In genomic region chr1:82562448-82562847, GRCh38 we compare ENCODE assay signal across 22 cellular contexts.
DNase-seq lines count a peak whose midpoint lies in the region; ATAC-seq and TF ChIP-seq lines count a peak whose summit lies in the region.
"Had no signal": no experiment of that assay in that cellular context is flagged by ENCODE, and none has a peak within 500 bp of the region (broad histone marks: within the 10 kb centered on the region; RNA-seq: fewer than 3 reads in every experiment).

No MANE protein-coding gene starts in this region.

- H3K36me3 ChIP-seq in neural cell (ENCODE audit: insufficient read depth, low read length) = no peaks in the 10 kb centered on the region

- H3K27me3 Mint-ChIP-seq in activated T-helper 17 cell treated with anti-CD3 and anti-CD28 coated beads, Interleukin-2, amount 50 U/mL, for 72 hours = no peaks in the 10 kb centered on the region
- H3K27me3 Mint-ChIP-seq: CD4-positive, alpha-beta T cell had no signal

- H3K27ac Mint-ChIP-seq in activated T-helper 17 cell treated with anti-CD3 and anti-CD28 coated beads, Interleukin-2, amount 50 U/mL, for 72 hours = no peak overlapping the region
- H3K27ac Mint-ChIP-seq: CD4-positive, alpha-beta T cell; H9 had no signal

- in situ Hi-C loops in Caki2 (cut with HindIII; ENCODE audit: low pct_unique_long_range_greater_than_20kb, low sequenced_read_pairs) = no loop called here

- no peaks in the 10 kb centered on the region for H3K36me3 Mint-ChIP-seq in activated T-helper 17 cell treated with anti-CD3 and anti-CD28 coated beads, Interleukin-2, amount 50 U/mL, for 72 hours (ENCODE audit: low read depth)

- TF ChIP-seq EP300 in neural cell (conservative IDR thresholded peaks at IDR 0.05; ENCODE audit: poor library complexity, severe bottlenecking) = peak; percentile 67

- no peak overlapping the region for H3K4me3 Mint-ChIP-seq in activated T-helper 17 cell treated with anti-CD3 and anti-CD28 coated beads, Interleukin-2, amount 50 U/mL, for 72 hours
- H3K4me3 Mint-ChIP-seq: CD4-positive, alpha-beta T cell; H9 had no signal

- no peaks in the 10 kb centered on the region for H3K79me2 ChIP-seq in neural cell (replicated peaks; ENCODE audit: insufficient read depth, low read length)

- no peak overlapping the region for H3K9ac ChIP-seq in neural cell (ENCODE audit: low read length)
- H3K9ac ChIP-seq: SK-N-SH had no signal

- no peaks in the 10 kb centered on the region for H3K9me2 ChIP-seq in neural cell (ENCODE audit: insufficient read depth, low read length)
- H3K9me2 ChIP-seq: SK-N-SH had no signal

- TF ChIP-seq RAD21 in neural cell (conservative IDR thresholded peaks at IDR 0.05) = no peak

- no peaks in the 10 kb centered on the region for H3F3A ChIP-seq in neural cell (ENCODE audit: insufficient read depth, low read length, poor library complexity, severe bottlenecking)

- H3K9me3 ChIP-seq in neural cell (ENCODE audit: low read length) = no peaks in the 10 kb centered on the region
- H3K9me3 ChIP-seq: A549, SK-N-SH had no signal

- no peaks in the 10 kb centered on the region for H3K27me3 ChIP-seq in neural cell (ENCODE audit: insufficient read depth, low read depth, low read length)

- no peak overlapping the region for H3K4me2 ChIP-seq in neural cell (ENCODE audit: low read length)
- H3K4me2 ChIP-seq: A549, SK-N-SH had no signal

- H2AFZ ChIP-seq in neural cell (ENCODE audit: low read depth, low read length) = no peak overlapping the region

- no peak overlapping the region for H3K4me3 ChIP-seq in neural cell (ENCODE audit: low read length)
- H3K4me3 ChIP-seq: A549 had no signal

- ATAC-seq in activated T-helper 17 cell treated with anti-CD3 and anti-CD28 coated beads, Interleukin-2, amount 50 U/mL, for 72 hours (replicated peaks) = no peak
- no peak for ATAC-seq in HG02588 (IDR thresholded peaks at IDR 0.05; ENCODE audit: unreplicated experiment)
- ATAC-seq: A549 had no signal

- H3K27ac ChIP-seq in neural cell (ENCODE audit: low read length) = no peak overlapping the region
- H3K27ac ChIP-seq: A549 had no signal

- no peaks in the 10 kb centered on the region for H3K4me1 Mint-ChIP-seq in activated T-helper 17 cell treated with anti-CD3 and anti-CD28 coated beads, Interleukin-2, amount 50 U/mL, for 72 hours

- H3K9me3 Mint-ChIP-seq in activated T-helper 17 cell treated with anti-CD3 and anti-CD28 coated beads, Interleukin-2, amount 50 U/mL, for 72 hours = peaks cover 3% of the 10 kb centered on the region
- H3K9me3 Mint-ChIP-seq: CD4-positive, alpha-beta T cell; H9 had no signal

- no peak for TF ChIP-seq CTCF in neural cell (IDR thresholded peaks at IDR 0.05; ENCODE audit: poor library complexity, severe bottlenecking)

- H4K20me1 ChIP-seq in neural cell (ENCODE audit: insufficient read depth) = no peaks in the 10 kb centered on the region

- DNase-seq in Caki2 (ENCODE audit: low read depth) (peak; percentile 63), M059J (ENCODE audit: low read depth) (peak; percentile 34), dedifferentiated amniotic fluid mesenchymal stem cell (ENCODE audit: extremely low spot score) (peak; percentile 19)
- no peak for DNase-seq in activated CD4-positive, alpha-beta T cell treated with anti-CD3 and anti-CD28 coated beads for 1 hour
- no peak for DNase-seq in activated effector memory CD4-positive, alpha-beta T cell treated with anti-CD3 and anti-CD28 coated beads, Interleukin-2, amount 50 U/mL, for 16 hours
- DNase-seq: Calu3; CD4-positive, alpha-beta T cell; DMS79; H9; Kasumi-1; NCI-H1092 treated with DMSO at 0.1 percent for 48 hours; NCI-H146; NCI-H510A; NCI-H748 treated with DMSO at 0.1 percent for 48 hours; NK-92 treated with Interleukin-12 subunit alpha and Interleukin-12 subunit beta, amount 100 ng/mL, for 24 hours; OCI-M1; SHP77 treated with DMSO at 0.1 percent for 48 hours; SK-N-SH had no signal

TF ChIP-seq in neural cell, 6 proteins besides CTCF, POLR2A, EP300 and RAD21:
- no peak for TF ChIP-seq MXI1 (conservative IDR thresholded peaks at IDR 0.05; ENCODE audit: poor library complexity, severe bottlenecking)
- no peak for TF ChIP-seq TAF1 (IDR thresholded peaks at IDR 0.05; ENCODE audit: low read depth)
- no peak for TF ChIP-seq REST (IDR thresholded peaks at IDR 0.05; ENCODE audit: borderline replicate concordance)
- no peak for TF ChIP-seq EZH2 (IDR thresholded peaks at IDR 0.05; ENCODE audit: borderline replicate concordance, insufficient read depth, low read length, poor library complexity, severe bottlenecking)
- no peak for TF ChIP-seq SMC3 (conservative IDR thresholded peaks at IDR 0.05; ENCODE audit: poor library complexity)
- no peak for TF ChIP-seq POLR2AphosphoS5 (IDR thresholded peaks at IDR 0.05)
TF ChIP-seq in neural cell: peak in this region for 0.

Comparison
In these comparisons a context has a peak if more than half of its experiments do, and no peak if none do; other contexts are left out.
1. DNase-seq: peak in Caki2 (single experiment), M059J (single experiment) and dedifferentiated amniotic fluid mesenchymal stem cell (single experiment); none in activated CD4-positive, alpha-beta T cell treated with anti-CD3 and anti-CD28 coated beads for 1 hour (single experiment) and activated effector memory CD4-positive, alpha-beta T cell treated with anti-CD3 and anti-CD28 coated beads, Interleukin-2, amount 50 U/mL, for 16 hours (single experiment).